1 cellular context compared by ENCODE assay signal in genomic region chr1:99180915-99181314, GRCh38.
TF ChIP-seq lines count a peak whose summit lies in the region.

No MANE protein-coding gene starts in this region.

TF ChIP-seq in H1, 55 proteins besides CTCF, POLR2A, EP300 and RAD21:
- no peak for TF ChIP-seq POLR2AphosphoS5 (IDR thresholded peaks at IDR 0.05; ENCODE audit: low read depth, low read length)
- TF ChIP-seq HDAC6 (IDR thresholded peaks at IDR 0.05; ENCODE audit: low read depth, low read length): no peak
- TF ChIP-seq, protein P1, sequence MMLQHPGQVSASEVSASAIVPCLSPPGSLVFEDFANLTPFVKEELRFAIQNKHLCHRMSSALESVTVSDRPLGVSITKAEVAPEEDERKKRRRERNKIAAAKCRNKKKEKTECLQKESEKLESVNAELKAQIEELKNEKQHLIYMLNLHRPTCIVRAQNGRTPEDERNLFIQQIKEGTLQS (IDR thresholded peaks at IDR 0.05; ENCODE audit: insufficient read depth, low read depth, low read length): no peak
- TF ChIP-seq E2F6 (IDR thresholded peaks at IDR 0.05): no peak
- no peak for TF ChIP-seq NANOG (IDR thresholded peaks at IDR 0.05; ENCODE audit: insufficient read depth, low read depth, low read length, poor library complexity, severe bottlenecking)
- no peak for TF ChIP-seq CREB1 (IDR thresholded peaks at IDR 0.05)
- TF ChIP-seq GABPA (IDR thresholded peaks at IDR 0.05; ENCODE audit: borderline replicate concordance, insufficient read depth, low read length): no peak
- TF ChIP-seq RXRA (IDR thresholded peaks at IDR 0.05; ENCODE audit: insufficient read depth, low read depth, low read length): no peak
- no peak for TF ChIP-seq RFX5 (IDR thresholded peaks at IDR 0.05; ENCODE audit: borderline replicate concordance, low read depth, low read length)
- no peak for TF ChIP-seq ZNF274 (IDR thresholded peaks at IDR 0.05; ENCODE audit: borderline replicate concordance, extremely low read depth, low read length)
- TF ChIP-seq JUND (IDR thresholded peaks at IDR 0.05; ENCODE audit: low read length): no peak
- no peak for TF ChIP-seq HDAC2 (IDR thresholded peaks at IDR 0.05; ENCODE audit: borderline replicate concordance in 1 of 2, low read depth in 2 of 2, low read length in 2 of 2)
- TF ChIP-seq SIN3A (conservative IDR thresholded peaks at IDR 0.05 in 1 of 2, IDR thresholded peaks at IDR 0.05 in 1 of 2; ENCODE audit: low read depth in 1 of 2, low read length in 2 of 2): no peak
- TF ChIP-seq TAF7 (optimal IDR thresholded peaks at IDR 0.05; ENCODE audit: borderline replicate concordance, low read depth, low read length): no peak
- no peak for TF ChIP-seq KDM5A (IDR thresholded peaks at IDR 0.05; ENCODE audit: low read length)
